In the genomic region with DNA sequence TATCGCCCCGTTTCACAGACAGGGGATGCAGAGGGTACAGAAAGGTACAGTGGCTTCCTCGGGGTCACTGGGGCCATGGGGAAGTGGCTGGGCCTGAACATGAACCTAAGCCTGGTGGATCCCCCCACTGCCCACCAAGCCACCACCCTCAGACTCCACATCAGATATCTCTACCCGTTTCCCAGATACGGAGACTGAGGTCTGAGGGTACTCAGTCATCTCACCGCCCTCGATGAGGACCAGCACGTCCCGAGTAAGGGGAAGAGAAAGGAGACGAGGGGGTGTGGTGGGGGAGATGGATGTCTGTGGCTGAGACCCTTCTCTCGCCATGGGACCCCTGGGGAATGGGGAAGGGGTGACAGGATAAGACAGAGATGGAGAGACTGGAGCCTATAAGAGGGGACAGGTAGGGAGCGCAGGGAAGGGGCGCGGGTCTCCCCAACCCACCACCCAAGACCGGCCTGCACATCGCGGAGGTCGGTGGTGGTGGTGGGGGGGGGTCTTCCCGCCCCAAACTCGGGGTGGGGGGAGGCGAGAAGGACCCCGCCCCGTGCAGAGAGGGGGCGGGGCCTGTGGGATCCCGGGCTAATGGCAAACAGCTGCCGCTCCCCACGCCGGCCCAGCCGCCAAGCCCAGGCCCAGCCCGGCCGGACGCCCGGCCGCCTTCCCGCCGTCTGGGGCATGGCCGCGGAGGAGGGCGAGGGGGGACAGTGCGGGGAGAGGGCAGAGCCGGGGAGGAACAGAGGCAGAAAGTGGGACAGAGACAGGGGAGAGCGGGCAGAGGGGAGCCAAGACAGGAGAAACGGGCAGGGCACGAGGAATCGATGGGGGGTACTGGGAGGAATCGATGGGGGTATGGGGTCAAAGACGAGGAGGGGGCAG, we compare ENCODE assay signal across 8 cellular contexts. TPM values are rescaled to one million over a fixed set of nuclear protein-coding genes. Genes with fewer than 3 reads are reported as not detected.
DNase-seq lines count a peak whose midpoint lies in the region; ATAC-seq and TF ChIP-seq lines count a peak whose summit lies in the region.

No MANE protein-coding gene starts in this region.

- peak overlapping the region; percentile 66 to 73 for H3K4me3 ChIP-seq in Panc1 (ENCODE audit: low read depth in 2 of 2, low read length in 2 of 2)
- no peak overlapping the region for H3K4me3 ChIP-seq in endocrine pancreas (ENCODE audit: control insufficient read depth, insufficient read depth, low read length)
- peak overlapping the region; percentile 17 for H3K4me3 ChIP-seq in mucosa of descending colon

- H3K9me3 ChIP-seq in Panc1 (ENCODE audit: control insufficient read depth, insufficient read depth, low read depth, low read length), result no peaks in the 10 kb centered on the region
- H3K9me3 ChIP-seq in endocrine pancreas (ENCODE audit: control insufficient read depth, low read length), result no peaks in the 10 kb centered on the region
- no peaks in the 10 kb centered on the region for H3K9me3 ChIP-seq in mucosa of descending colon

- peak overlapping the region; percentile 47 for H3K9ac ChIP-seq in endocrine pancreas (ENCODE audit: control insufficient read depth, insufficient read depth, low read length)

- POLR2A ChIA-PET in Panc1 (lab: Charles Lee), result no interaction called here

- H3K27ac ChIP-seq in Panc1 (ENCODE audit: low read length), result peak overlapping the region; percentile 77

- H3K27me3 ChIP-seq in Panc1 (ENCODE audit: control insufficient read depth, insufficient read depth, low read length), result no peaks in the 10 kb centered on the region
- no peaks in the 10 kb centered on the region for H3K27me3 ChIP-seq in endocrine pancreas (ENCODE audit: control insufficient read depth, insufficient read depth, low read length)

- no TSS peak for BruUV-seq in Panc1 (replicated peaks; lab: Mats Ljungman, UMichigan)

- TF ChIP-seq CTCF in Panc1 (IDR thresholded peaks at IDR 0.05) (no peak), mucosa of descending colon (IDR thresholded peaks at IDR 0.05) (no peak)

- intact Hi-C loops in Panc1 (cut with micrococcal nuclease; ENCODE audit: unreplicated experiment), result no loop called here
- intact Hi-C loops in mucosa of descending colon (cut with DNase I, micrococcal nuclease), result no loop called here

- no peaks in the 10 kb centered on the region for H3K36me3 ChIP-seq in Panc1 (ENCODE audit: control insufficient read depth, insufficient read depth, low read length)
- no peaks in the 10 kb centered on the region for H3K36me3 ChIP-seq in endocrine pancreas (ENCODE audit: control insufficient read depth, insufficient read depth, low read length)
- no peaks in the 10 kb centered on the region for H3K36me3 ChIP-seq in mucosa of descending colon (ENCODE audit: low read depth)

- CTCF ChIA-PET in Panc1 (lab: Charles Lee), result no interaction called here

- H3K4me1 ChIP-seq in Panc1 (ENCODE audit: control insufficient read depth, insufficient read depth, low read length) (peaks cover 23% of the 10 kb centered on the region), endocrine pancreas (ENCODE audit: control insufficient read depth, insufficient read depth, low read length) (no peaks in the 10 kb centered on the region), mucosa of descending colon (ENCODE audit: low read depth) (peaks cover 11% of the 10 kb centered on the region)

- in situ Hi-C loops in Panc1 (cut with HindIII; ENCODE audit: low pct_unique_long_range_greater_than_20kb, low sequenced_read_pairs), result no loop called here
- in situ Hi-C loops in KBM-7 (cut with MboI; ENCODE audit: low pct_unique_long_range_greater_than_20kb, low sequenced_read_pairs), result no loop called here

- peak; percentile 63 for DNase-seq in DMS53 (lab: John Stamatoyannopoulos, UW)
- no peak for DNase-seq in DMS53 treated with DMSO at 0.1 percent for 48 hours (lab: John Stamatoyannopoulos, UW; ENCODE audit: unreplicated experiment)
- DNase-seq in Panc1 (ENCODE audit: low read depth, low spot score), result no peak
- peak; percentile 37 to 65 (median 61) for DNase-seq in mucosa of descending colon
- no peak for DNase-seq in cortex of kidney (lab: John Stamatoyannopoulos, UW)
- DNase-seq in KBM-7, result no peak

- peak; percentile 63 for ATAC-seq in Panc1
- ATAC-seq in mucosa of descending colon, result peak; percentile 37
- ATAC-seq in HG03095 (IDR thresholded peaks at IDR 0.05; ENCODE audit: unreplicated experiment), result no peak

RNA-seq across cellular contexts. Expression of a gene that starts 0.7 kb away (rescaled TPM):
- total RNA-seq in Panc1 (2021; ENCODE audit: unreplicated experiment) (121 TPM), mucosa of descending colon (100 to 1,000 TPM in 1 of 3 donors, 10 to 100 TPM in 2; 28.0 to 562 (median 77.5) TPM)
- polyA plus RNA-seq in Panc1 (2012; ENCODE audit: insufficient read length), result 199 TPM

RNA-seq across cellular contexts. Expression of a gene that starts 41.1 kb away (rescaled TPM):
- total RNA-seq in Panc1 (2021; ENCODE audit: unreplicated experiment) (50.6 TPM), mucosa of descending colon (10 to 100 TPM in 1 of 3 donors, 1 to 10 TPM in 2; 2.8 to 15.8 (median 3.8) TPM)
- polyA plus RNA-seq in Panc1 (2012; ENCODE audit: insufficient read length), result 26.9 TPM

RNA-seq across cellular contexts. Expression of a gene that starts 42.8 kb away (rescaled TPM):
- total RNA-seq in Panc1 (2021; ENCODE audit: unreplicated experiment) (not detected), mucosa of descending colon (not detected)
- 0.64 TPM for polyA plus RNA-seq in Panc1 (2012; ENCODE audit: insufficient read length)

Comparison
In these comparisons a context has a peak if more than half of its experiments do, and no peak if none do; other contexts are left out.
1. DNase-seq: peak in DMS53 (single experiment) and mucosa of descending colon (3 of 3); none in DMS53 treated with DMSO at 0.1 percent for 48 hours (single experiment), Panc1 (single experiment), cortex of kidney (single experiment) and KBM-7 (single experiment).